1 cellular context compared by ENCODE assay signal in the genomic region with DNA sequence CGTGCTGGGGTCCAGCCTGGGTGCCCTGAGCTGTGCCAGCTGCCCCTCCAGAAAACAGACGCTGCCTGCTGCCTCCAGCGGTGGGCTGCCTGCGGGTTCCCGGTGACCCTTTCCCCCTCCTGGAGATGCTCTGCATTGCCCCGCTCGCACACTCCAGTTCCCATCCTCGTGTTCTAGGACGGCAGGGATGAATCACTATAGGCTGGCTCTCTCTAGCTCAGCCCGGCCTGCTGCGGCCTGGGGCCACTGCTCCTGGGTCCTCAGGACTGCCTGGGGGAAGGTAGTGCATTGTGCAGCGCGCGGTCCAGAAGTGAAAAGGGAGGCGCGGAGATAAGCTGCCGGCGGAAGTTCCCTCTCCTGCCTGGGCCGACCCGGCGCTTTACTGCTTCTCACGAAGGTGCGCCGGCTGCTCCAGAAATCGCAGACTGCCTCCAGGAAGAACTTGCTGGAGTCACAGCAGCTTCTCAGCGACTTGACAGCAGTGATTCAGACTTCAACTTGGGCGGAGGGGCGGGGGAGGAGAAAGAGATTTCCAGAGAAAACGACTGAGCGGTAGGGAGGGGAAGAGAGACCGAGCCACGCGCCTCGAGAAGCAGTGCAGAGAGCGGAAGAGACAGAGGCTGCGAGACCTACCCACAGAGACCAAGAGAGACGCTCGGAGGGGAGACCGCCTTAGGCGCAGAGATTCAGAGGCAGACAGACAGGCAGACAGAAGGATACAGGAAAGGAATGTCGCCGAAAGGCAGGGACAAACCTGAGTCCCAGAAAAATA.
TF ChIP-seq lines count a peak whose summit lies in the region.

No MANE protein-coding gene starts in this region.

TF ChIP-seq in K562, 482 proteins besides CTCF, POLR2A, EP300 and RAD21 (continued from another document and continues in another):
- TF ChIP-seq MGA (IDR thresholded peaks at IDR 0.05) = peak; percentile 42
- peak; percentile 50 to 69 for TF ChIP-seq KDM1A (IDR thresholded peaks at IDR 0.05)
- peak in 1 of 2 experiments; percentile 62; a peak in 1 of 4 replicates for TF ChIP-seq RCOR1 (IDR thresholded peaks at IDR 0.05; ENCODE audit: borderline replicate concordance in 1 of 2, low read depth in 2 of 2, low read length in 2 of 2)
- TF ChIP-seq TEAD1 (CRISPR knock-in tag; IDR thresholded peaks at IDR 0.05) = no peak
- peak; percentile 16; the same call in 1 of the 2 replicates for TF ChIP-seq EGR1 (conservative IDR thresholded peaks at IDR 0.05)
- no peak for TF ChIP-seq ZNF133 (CRISPR knock-in tag; IDR thresholded peaks at IDR 0.05)
- TF ChIP-seq, protein P1, sequence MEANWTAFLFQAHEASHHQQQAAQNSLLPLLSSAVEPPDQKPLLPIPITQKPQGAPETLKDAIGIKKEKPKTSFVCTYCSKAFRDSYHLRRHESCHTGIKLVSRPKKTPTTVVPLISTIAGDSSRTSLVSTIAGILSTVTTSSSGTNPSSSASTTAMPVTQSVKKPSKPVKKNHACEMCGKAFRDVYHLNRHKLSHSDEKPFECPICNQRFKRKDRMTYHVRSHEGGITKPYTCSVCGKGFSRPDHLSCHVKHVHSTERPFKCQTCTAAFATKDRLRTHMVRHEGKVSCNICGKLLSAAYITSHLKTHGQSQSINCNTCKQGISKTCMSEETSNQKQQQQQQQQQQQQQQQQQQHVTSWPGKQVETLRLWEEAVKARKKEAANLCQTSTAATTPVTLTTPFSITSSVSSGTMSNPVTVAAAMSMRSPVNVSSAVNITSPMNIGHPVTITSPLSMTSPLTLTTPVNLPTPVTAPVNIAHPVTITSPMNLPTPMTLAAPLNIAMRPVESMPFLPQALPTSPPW (CRISPR knock-in tag; IDR thresholded peaks at IDR 0.05) = 0 out of 2 replicates have a peak, but pooled peaks have one; percentile 18
- peak; percentile 75 for TF ChIP-seq GABPA (tag; conservative IDR thresholded peaks at IDR 0.05; ENCODE audit: low read depth)
- 0 out of 2 replicates have a peak, but pooled peaks have one; percentile 14 for TF ChIP-seq PHF21A (IDR thresholded peaks at IDR 0.05; ENCODE audit: borderline replicate concordance, low read depth)
- peak in 1 of 2 experiments; percentile 46; a peak in 1 of 4 replicates for TF ChIP-seq HDAC1 (IDR thresholded peaks at IDR 0.05)
- peak; percentile 71 for TF ChIP-seq L3MBTL2 (IDR thresholded peaks at IDR 0.05)
- TF ChIP-seq RNF2 (IDR thresholded peaks at IDR 0.05) = no peak
- TF ChIP-seq UBTF (IDR thresholded peaks at IDR 0.05; ENCODE audit: borderline replicate concordance in 1 of 2, low read depth in 2 of 2, low read length in 2 of 2) = peak in 1 of 2 experiments; percentile 70; a peak in 1 of 4 replicates
- 0 out of 2 replicates have a peak, but pooled peaks have one; percentile 23 for TF ChIP-seq GABPB1 (CRISPR knock-in tag; IDR thresholded peaks at IDR 0.05)
- TF ChIP-seq POLR3A (IDR thresholded peaks at IDR 0.05; ENCODE audit: borderline replicate concordance, extremely low read depth, insufficient read depth, insufficient read length) = no peak
- no peak for TF ChIP-seq ZNF764 (CRISPR knock-in tag; IDR thresholded peaks at IDR 0.05; ENCODE audit: low read depth)
- TF ChIP-seq, protein P2, sequence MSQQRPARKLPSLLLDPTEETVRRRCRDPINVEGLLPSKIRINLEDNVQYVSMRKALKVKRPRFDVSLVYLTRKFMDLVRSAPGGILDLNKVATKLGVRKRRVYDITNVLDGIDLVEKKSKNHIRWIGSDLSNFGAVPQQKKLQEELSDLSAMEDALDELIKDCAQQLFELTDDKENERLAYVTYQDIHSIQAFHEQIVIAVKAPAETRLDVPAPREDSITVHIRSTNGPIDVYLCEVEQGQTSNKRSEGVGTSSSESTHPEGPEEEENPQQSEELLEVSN (IDR thresholded peaks at IDR 0.05; ENCODE audit: borderline replicate concordance in 1 of 2, extremely low read depth in 1 of 2, insufficient read depth in 1 of 2, insufficient read length in 1 of 2, low read depth in 1 of 2, low read length in 1 of 2, poor library complexity in 1 of 2, severe bottlenecking in 1 of 2) = peak in 1 of 2 experiments; percentile 5
- no peak for TF ChIP-seq RFX1 (IDR thresholded peaks at IDR 0.05)
- peak in 1 of 3 experiments; percentile 77; a peak in 2 of 6 replicates for TF ChIP-seq ZBTB11 (CRISPR knock-in tag; IDR thresholded peaks at IDR 0.05)
- TF ChIP-seq SMARCA5 (IDR thresholded peaks at IDR 0.05) = no peak
- no peak for TF ChIP-seq CBX2 (IDR thresholded peaks at IDR 0.05; ENCODE audit: insufficient read depth, low read length, poor library complexity, severe bottlenecking)
- TF ChIP-seq ETV1 (tag; conservative IDR thresholded peaks at IDR 0.05; ENCODE audit: low read depth) = peak; percentile 37; the same call in 1 of the 2 replicates
- TF ChIP-seq, protein P3, sequence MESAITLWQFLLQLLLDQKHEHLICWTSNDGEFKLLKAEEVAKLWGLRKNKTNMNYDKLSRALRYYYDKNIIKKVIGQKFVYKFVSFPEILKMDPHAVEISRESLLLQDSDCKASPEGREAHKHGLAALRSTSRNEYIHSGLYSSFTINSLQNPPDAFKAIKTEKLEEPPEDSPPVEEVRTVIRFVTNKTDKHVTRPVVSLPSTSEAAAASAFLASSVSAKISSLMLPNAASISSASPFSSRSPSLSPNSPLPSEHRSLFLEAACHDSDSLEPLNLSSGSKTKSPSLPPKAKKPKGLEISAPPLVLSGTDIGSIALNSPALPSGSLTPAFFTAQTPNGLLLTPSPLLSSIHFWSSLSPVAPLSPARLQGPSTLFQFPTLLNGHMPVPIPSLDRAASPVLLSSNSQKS (CRISPR knock-in tag; IDR thresholded peaks at IDR 0.05) = no peak
- no peak for TF ChIP-seq ZNF395 (CRISPR knock-in tag; IDR thresholded peaks at IDR 0.05)
- TF ChIP-seq ZNF785 (CRISPR knock-in tag; IDR thresholded peaks at IDR 0.05) = no peak
- TF ChIP-seq ZNF121 (CRISPR knock-in tag; conservative IDR thresholded peaks at IDR 0.05) = no peak
- 0 out of 2 replicates have a peak, but pooled peaks have one; percentile 27 for TF ChIP-seq RBFOX2 (IDR thresholded peaks at IDR 0.05; ENCODE audit: low read depth, low read length)
